ENCODE assay signal across 14 cellular contexts in the genomic region with DNA sequence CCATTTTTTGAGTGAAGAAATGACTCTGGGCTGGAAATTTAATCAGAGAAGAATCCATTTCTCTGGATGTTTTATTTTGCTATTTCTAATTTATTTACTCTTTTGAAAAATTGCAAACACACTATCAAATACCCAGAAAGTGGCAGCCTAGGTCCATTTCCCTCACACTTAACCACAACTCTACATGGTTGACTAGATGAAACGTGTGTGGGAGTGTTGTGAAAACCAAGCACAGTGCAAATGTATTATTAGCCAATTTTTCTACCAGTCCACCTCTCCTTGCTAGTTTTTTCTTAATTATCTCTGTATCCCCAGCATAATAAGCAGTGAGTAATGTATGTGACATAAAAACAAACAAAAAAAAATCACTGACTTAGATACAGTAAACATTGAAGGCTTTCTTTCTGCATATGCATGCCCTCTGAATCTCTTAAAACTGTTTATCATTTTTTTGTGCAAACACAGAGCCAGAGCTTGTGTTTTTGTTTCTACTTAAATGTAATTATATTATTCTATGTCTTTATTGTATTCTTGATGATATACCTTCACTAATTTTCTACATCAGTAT. TPM values are rescaled to one million over a fixed set of nuclear protein-coding genes. Genes with fewer than 3 reads are reported as not detected.
DNase-seq lines count a peak whose midpoint lies in the region; ATAC-seq lines count a peak whose summit lies in the region.
"Had no signal": no experiment of that assay in that cellular context is flagged by ENCODE, and none has a peak within 500 bp of the region (broad histone marks: within the 10 kb centered on the region; RNA-seq: fewer than 3 reads in every experiment).

No MANE protein-coding gene starts in this region.

- no peaks in the 10 kb centered on the region for H3K36me3 Mint-ChIP-seq in activated CD4-positive, alpha-beta memory T cell treated with anti-CD3 and anti-CD28 coated beads, Interleukin-2, amount 10 ng/mL, durations not matched to agents 7 days and 5 days (ENCODE audit: low read depth)
- H3K36me3 Mint-ChIP-seq: activated naive CD8-positive, alpha-beta T cell treated with anti-CD3 and anti-CD28 coated beads, Interleukin-2, amount 10 ng/mL, durations not matched to agents 7 days and 5 days had no signal

- no peaks in the 10 kb centered on the region for H3K4me1 Mint-ChIP-seq in activated CD4-positive, alpha-beta memory T cell treated with anti-CD3 and anti-CD28 coated beads, Interleukin-2, amount 10 ng/mL, durations not matched to agents 7 days and 5 days
- H3K4me1 Mint-ChIP-seq: activated naive CD8-positive, alpha-beta T cell treated with anti-CD3 and anti-CD28 coated beads, Interleukin-2, amount 10 ng/mL, durations not matched to agents 7 days and 5 days had no signal

- H3K4me3 Mint-ChIP-seq in activated CD4-positive, alpha-beta memory T cell treated with anti-CD3 and anti-CD28 coated beads, Interleukin-2, amount 10 ng/mL, durations not matched to agents 7 days and 5 days, result no peak overlapping the region
- H3K4me3 Mint-ChIP-seq: activated naive CD8-positive, alpha-beta T cell treated with anti-CD3 and anti-CD28 coated beads, Interleukin-2, amount 10 ng/mL, durations not matched to agents 7 days and 5 days had no signal

- H3K27ac Mint-ChIP-seq in activated CD4-positive, alpha-beta memory T cell treated with anti-CD3 and anti-CD28 coated beads, Interleukin-2, amount 10 ng/mL, durations not matched to agents 7 days and 5 days, result no peak overlapping the region
- H3K27ac Mint-ChIP-seq: activated naive CD8-positive, alpha-beta T cell treated with anti-CD3 and anti-CD28 coated beads, Interleukin-2, amount 10 ng/mL, durations not matched to agents 7 days and 5 days had no signal

- ATAC-seq in GM18511 (IDR thresholded peaks at IDR 0.05; ENCODE audit: unreplicated experiment), result peak; percentile 97
- ATAC-seq in GM21360 (IDR thresholded peaks at IDR 0.05; ENCODE audit: unreplicated experiment), result peak; percentile 98
- ATAC-seq in HG02884 (IDR thresholded peaks at IDR 0.05; ENCODE audit: unreplicated experiment), result peak; percentile 97
- peak; percentile 97 for ATAC-seq in HG03520 (IDR thresholded peaks at IDR 0.05; ENCODE audit: unreplicated experiment)
- ATAC-seq in HG02970 (IDR thresholded peaks at IDR 0.05; ENCODE audit: low FRiP score, unreplicated experiment), result no peak

- no peaks in the 10 kb centered on the region for H3K9me3 Mint-ChIP-seq in activated CD4-positive, alpha-beta memory T cell treated with anti-CD3 and anti-CD28 coated beads, Interleukin-2, amount 10 ng/mL, durations not matched to agents 7 days and 5 days
- H3K9me3 Mint-ChIP-seq: activated naive CD8-positive, alpha-beta T cell treated with anti-CD3 and anti-CD28 coated beads, Interleukin-2, amount 10 ng/mL, durations not matched to agents 7 days and 5 days had no signal

- CTCF ChIA-PET in activated CD4-positive, alpha-beta memory T cell treated with anti-CD3 and anti-CD28 coated beads, Interleukin-2, amount 10 ng/mL, durations not matched to agents 7 days and 5 days (lab: Charles Lee), result no interaction called here

- H3K27me3 Mint-ChIP-seq in activated CD4-positive, alpha-beta memory T cell treated with anti-CD3 and anti-CD28 coated beads, Interleukin-2, amount 10 ng/mL, durations not matched to agents 7 days and 5 days, result no peaks in the 10 kb centered on the region

- POLR2A ChIA-PET in activated CD4-positive, alpha-beta memory T cell treated with anti-CD3 and anti-CD28 coated beads, Interleukin-2, amount 10 ng/mL, durations not matched to agents 7 days and 5 days (lab: Charles Lee), result no interaction called here

- DNase-seq in superior temporal gyrus (ENCODE audit: extremely low spot score) (no peak), amniotic stem cell (lab: John Stamatoyannopoulos, UW) (no peak)
- DNase-seq in activated CD4-positive, alpha-beta memory T cell treated with anti-CD3 and anti-CD28 coated beads, Interleukin-2, amount 10 ng/mL, durations not matched to agents 7 days and 5 days, result no peak
- DNase-seq: activated naive CD8-positive, alpha-beta T cell treated with anti-CD3 and anti-CD28 coated beads, Interleukin-2, amount 10 ng/mL, durations not matched to agents 7 days and 5 days; esophagus squamous epithelium; NCI-H510A; ovary; stimulated activated CD4-positive, alpha-beta T cell treated with anti-CD3 and anti-CD28 coated beads, Interleukin-15, amount 100 ng/mL, for 24 hours; stimulated activated CD8-positive, alpha-beta memory T cell treated with anti-CD3 and anti-CD28 coated beads, Interleukin-4, amount 100 ng/mL, for 48 hours had no signal

RNA-seq across cellular contexts. Expression of a gene that starts 30.9 kb away (rescaled TPM):
- under 1 TPM in 1 of 2 experiments, not detected in 1; 0.23 TPM for total RNA-seq in activated CD4-positive, alpha-beta memory T cell treated with anti-CD3 and anti-CD28 coated beads, Interleukin-2, amount 10 ng/mL, durations not matched to agents 7 days and 5 days
